19 cellular contexts compared by ENCODE assay signal in genomic region chr22:39627865-39628562, GRCh38. TPM values are rescaled to one million over a fixed set of nuclear protein-coding genes. Genes with fewer than 3 reads are reported as not detected.
DNase-seq lines count a peak whose midpoint lies in the region; ATAC-seq, FAIRE-seq and TF ChIP-seq lines count a peak whose summit lies in the region.
"Had no signal": no experiment of that assay in that cellular context is flagged by ENCODE, and none has a peak within 500 bp of the region (broad histone marks: within the 10 kb centered on the region; RNA-seq: fewer than 3 reads in every experiment).

No MANE protein-coding gene starts in this region.

- intact Hi-C loops in Right ventricle myocardium inferior (cut with DNase I), result no loop called here
- intact Hi-C loops in left ventricle myocardium inferior (cut with micrococcal nuclease), result no loop called here
- intact Hi-C loops in kidney (cut with DNase I), result no loop called here

- no peaks in the 10 kb centered on the region for H3K36me3 Mint-ChIP-seq in glutamatergic neuron (ENCODE audit: unreplicated experiment)
- H3K36me3 Mint-ChIP-seq: CD14-positive monocyte; CD8-positive, alpha-beta T cell had no signal

- DNase-seq in Right ventricle myocardium inferior (ENCODE audit: missing footprints) (peak; percentile 9), left ventricle myocardium inferior (no peak), H7 (peak; percentile 71), kidney (peak; percentile 48), glutamatergic neuron (no peak)
- no peak for DNase-seq in effector memory CD4-positive, alpha-beta T cell
- DNase-seq: CD8-positive, alpha-beta T cell; COR-L47; DMS53; H9; IMR-90 had no signal

- ATAC-seq in Right ventricle myocardium inferior (no peak), GM19324 (IDR thresholded peaks at IDR 0.05; ENCODE audit: low FRiP score, unreplicated experiment) (no peak)
- ATAC-seq: CD8-positive, alpha-beta T cell; GM12878; GM23338 had no signal

- H3K27ac ChIP-seq in left ventricle myocardium inferior (replicated peaks) (no peak overlapping the region), kidney (ENCODE audit: low read depth in 2 of 2, low read length in 2 of 2) (no peak overlapping the region)
- no peak overlapping the region for H3K27ac ChIP-seq in effector memory CD4-positive, alpha-beta T cell (ENCODE audit: insufficient read depth, low read length, poor library complexity, severe bottlenecking)

- H3K9me3 ChIP-seq in left ventricle myocardium inferior (replicated peaks) (no peaks in the 10 kb centered on the region), kidney (ENCODE audit: control insufficient read depth in 1 of 2, low read length in 2 of 2) (no peaks in the 10 kb centered on the region)
- H3K9me3 ChIP-seq in effector memory CD4-positive, alpha-beta T cell (ENCODE audit: control insufficient read depth, low read length), result no peaks in the 10 kb centered on the region

- H3K27me3 Mint-ChIP-seq in glutamatergic neuron (ENCODE audit: unreplicated experiment), result peaks cover 9% of the 10 kb centered on the region

- H3K4me1 ChIP-seq in left ventricle myocardium inferior (no peaks in the 10 kb centered on the region), kidney (ENCODE audit: control insufficient read depth in 1 of 2, insufficient read depth in 1 of 2, low read depth in 1 of 2, low read length in 2 of 2) (no peaks in the 10 kb centered on the region)
- H3K4me1 ChIP-seq in effector memory CD4-positive, alpha-beta T cell (ENCODE audit: control insufficient read depth, insufficient read depth, low read length, poor library complexity, severe bottlenecking), result no peaks in the 10 kb centered on the region

- H3K4me3 Mint-ChIP-seq in glutamatergic neuron (ENCODE audit: unreplicated experiment), result no peak overlapping the region
- H3K4me3 Mint-ChIP-seq: B cell; CD14-positive monocyte; CD8-positive, alpha-beta T cell; GM23338; H9 had no signal

- no peaks in the 10 kb centered on the region for H3K36me3 ChIP-seq in left ventricle myocardium inferior
- no peaks in the 10 kb centered on the region for H3K36me3 ChIP-seq in H7 (replicated peaks; ENCODE audit: control insufficient read depth, insufficient read depth, low read length)
- no peaks in the 10 kb centered on the region for H3K36me3 ChIP-seq in kidney (ENCODE audit: control insufficient read depth in 1 of 2, insufficient read depth in 2 of 2, low read length in 2 of 2)
- H3K36me3 ChIP-seq in effector memory CD4-positive, alpha-beta T cell (ENCODE audit: control insufficient read depth, insufficient read depth, low read length), result no peaks in the 10 kb centered on the region

- H3K4me3 ChIP-seq in left ventricle myocardium inferior (no peak overlapping the region), H7 (ENCODE audit: insufficient read depth, low read depth, low read length) (no peak overlapping the region), kidney (ENCODE audit: low read length in 2 of 2) (no peak overlapping the region)
- H3K4me3 ChIP-seq in effector memory CD4-positive, alpha-beta T cell (ENCODE audit: insufficient read depth, low read depth, low read length, poor library complexity, severe bottlenecking), result no peak overlapping the region
- H3K4me3 ChIP-seq: GM12878, GM23338 had no signal

- peaks cover 10% of the 10 kb centered on the region for H3K4me1 Mint-ChIP-seq in glutamatergic neuron (ENCODE audit: low read depth, unreplicated experiment)
- H3K4me1 Mint-ChIP-seq: B cell, CD14-positive monocyte had no signal

- H3K9me3 Mint-ChIP-seq in glutamatergic neuron (ENCODE audit: unreplicated experiment), result peaks cover 4% of the 10 kb centered on the region
- H3K9me3 Mint-ChIP-seq: CD14-positive monocyte; CD8-positive, alpha-beta T cell; GM23338; H9 had no signal

- H3K27me3 ChIP-seq in left ventricle myocardium inferior (ENCODE audit: low read depth) (peaks cover 100% of the 10 kb centered on the region), H7 (ENCODE audit: control insufficient read depth, insufficient read depth, low read length) (no peaks in the 10 kb centered on the region)
- H3K27me3 ChIP-seq in effector memory CD4-positive, alpha-beta T cell (replicated peaks; ENCODE audit: control insufficient read depth, insufficient read depth, low read length, poor library complexity, severe bottlenecking), result no peaks in the 10 kb centered on the region

- FAIRE-seq in kidney (lab: Jason Lieb, UNC), result no peak
- FAIRE-seq: A204.1, D721Med, GM12878, GM18507 had no signal

- no peak overlapping the region for H3K9ac ChIP-seq in kidney (ENCODE audit: low read length in 2 of 2)

- H3K27ac Mint-ChIP-seq in glutamatergic neuron (ENCODE audit: unreplicated experiment), result no peak overlapping the region
- H3K27ac Mint-ChIP-seq: B cell; CD14-positive monocyte; CD8-positive, alpha-beta T cell; GM23338; H9 had no signal

- TF ChIP-seq CTCF in left ventricle myocardium inferior (IDR thresholded peaks at IDR 0.05; ENCODE audit: borderline replicate concordance) (no peak), kidney (IDR thresholded peaks at IDR 0.05; ENCODE audit: borderline replicate concordance, extremely low read depth, insufficient read depth) (no peak), glutamatergic neuron (IDR thresholded peaks at IDR 0.05; ENCODE audit: partially characterized antibody, unreplicated experiment) (no peak)

RNA-seq across cellular contexts. Expression of gene CACNA1I, which starts 57.5 kb away (rescaled TPM):
- total RNA-seq in Right ventricle myocardium inferior (not detected), left ventricle myocardium inferior (0.05 TPM), kidney (0.63 TPM), glutamatergic neuron (ENCODE audit: unreplicated experiment) (0.12 TPM)
- total RNA-seq in H7 (2014; rRNA removed; shearing (Covaris generic)), result 0.31 and 0.55 TPM in 2 replicates
- polyA plus RNA-seq in kidney (ENCODE audit: insufficient read depth, low read depth, low replicate concordance), result not detected
- polyA plus RNA-seq: CD14-positive monocyte had no signal

Comparison
In these comparisons a context has a peak if more than half of its experiments do, and no peak if none do; other contexts are left out.
1. DNase-seq: peak in Right ventricle myocardium inferior (single experiment), H7 (single experiment) and kidney (single experiment); none in left ventricle myocardium inferior (single experiment), glutamatergic neuron (single experiment) and effector memory CD4-positive, alpha-beta T cell (0 of 3).